ENCODE assay signal across 15 cellular contexts in genomic region chr2:180728928-180729559, GRCh38.
DNase-seq lines count a peak whose midpoint lies in the region; TF ChIP-seq lines count a peak whose summit lies in the region.
"Had no signal": no experiment of that assay in that cellular context is flagged by ENCODE, and none has a peak within 500 bp of the region (broad histone marks: within the 10 kb centered on the region; RNA-seq: fewer than 3 reads in every experiment).

No MANE protein-coding gene starts in this region.

- TF ChIP-seq CTCF in fibroblast of pulmonary artery (IDR thresholded peaks at IDR 0.05; ENCODE audit: low read length, missing control alignments) (no peak), nephron progenitor cell (IDR thresholded peaks at IDR 0.05) (no peak)

- no peaks in the 10 kb centered on the region for H3K9me3 ChIP-seq in SJSA1 (replicated peaks)
- H3K9me3 ChIP-seq: esophagus squamous epithelium, HAP-1, right atrium auricular region, tibial nerve had no signal

- H3K27me3 ChIP-seq in SJSA1 (replicated peaks), result no peaks in the 10 kb centered on the region
- H3K27me3 ChIP-seq: esophagus squamous epithelium, right atrium auricular region, tibial nerve had no signal

- no peaks in the 10 kb centered on the region for H3K4me1 Mint-ChIP-seq in nephron progenitor cell
- H3K4me1 Mint-ChIP-seq: T-helper 17 cell had no signal

- no peaks in the 10 kb centered on the region for H3K36me3 ChIP-seq in SJSA1
- H3K36me3 ChIP-seq: esophagus squamous epithelium, HAP-1, right atrium auricular region, tibial nerve had no signal

- H3K27me3 Mint-ChIP-seq in nephron progenitor cell (ENCODE audit: low read depth, poor library complexity), result no peaks in the 10 kb centered on the region

- H3K4me3 Mint-ChIP-seq in nephron progenitor cell, result no peak overlapping the region
- H3K4me3 Mint-ChIP-seq: T-helper 17 cell had no signal

- DNase-seq in NCI-H345 (lab: John Stamatoyannopoulos, UW) (peak; percentile 15), NCI-H345 treated with DMSO at 0.1 percent for 48 hours (lab: John Stamatoyannopoulos, UW; ENCODE audit: unreplicated experiment) (no peak), SJSA1 (ENCODE audit: low read depth in 1 of 2, low spot score in 2 of 2) (peak in 1 of 2 experiments; percentile 86), fibroblast of pulmonary artery (ENCODE audit: low read depth) (peak; percentile 84), NCI-H2227 treated with DMSO at 0.1 percent for 48 hours (lab: John Stamatoyannopoulos, UW) (no peak), nephron progenitor cell (no peak), NCI-H187 (lab: John Stamatoyannopoulos, UW) (no peak)
- no peak for DNase-seq in stimulated activated CD4-positive, alpha-beta T cell treated with anti-CD3 and anti-CD28 coated beads, Interleukin-4, amount 100 ng/mL, for 24 hours
- DNase-seq: anterior cingulate cortex, esophagus squamous epithelium, T-helper 17 cell had no signal

- H3K27ac Mint-ChIP-seq in nephron progenitor cell, result no peak overlapping the region
- H3K27ac Mint-ChIP-seq: T-helper 17 cell had no signal

- peak overlapping the region; percentile 89 for H3K27ac ChIP-seq in SJSA1
- H3K27ac ChIP-seq: 22Rv1, right atrium auricular region, tibial nerve had no signal

- no peaks in the 10 kb centered on the region for H3K36me3 Mint-ChIP-seq in nephron progenitor cell (ENCODE audit: low read depth)

- H3K4me3 ChIP-seq in SJSA1, result peak overlapping the region; percentile 13
- no peak overlapping the region for H3K4me3 ChIP-seq in fibroblast of pulmonary artery (replicated peaks; ENCODE audit: low read depth, low read length)
- H3K4me3 ChIP-seq: esophagus squamous epithelium, HAP-1, right atrium auricular region, tibial nerve had no signal

- no peaks in the 10 kb centered on the region for H3K9me3 Mint-ChIP-seq in nephron progenitor cell

- peaks cover 25% of the 10 kb centered on the region for H3K4me1 ChIP-seq in SJSA1 (replicated peaks)
- H3K4me1 ChIP-seq: right atrium auricular region, tibial nerve had no signal

Comparison
In these comparisons a context has a peak if more than half of its experiments do, and no peak if none do; other contexts are left out.
1. DNase-seq: peak in NCI-H345 (single experiment) and fibroblast of pulmonary artery (single experiment); none in NCI-H345 treated with DMSO at 0.1 percent for 48 hours (single experiment), NCI-H2227 treated with DMSO at 0.1 percent for 48 hours (single experiment), nephron progenitor cell (single experiment), NCI-H187 (0 of 2) and stimulated activated CD4-positive, alpha-beta T cell treated with anti-CD3 and anti-CD28 coated beads, Interleukin-4, amount 100 ng/mL, for 24 hours (single experiment).